Comparison of ENCODE assay signal across 9 cellular contexts in the genomic region with DNA sequence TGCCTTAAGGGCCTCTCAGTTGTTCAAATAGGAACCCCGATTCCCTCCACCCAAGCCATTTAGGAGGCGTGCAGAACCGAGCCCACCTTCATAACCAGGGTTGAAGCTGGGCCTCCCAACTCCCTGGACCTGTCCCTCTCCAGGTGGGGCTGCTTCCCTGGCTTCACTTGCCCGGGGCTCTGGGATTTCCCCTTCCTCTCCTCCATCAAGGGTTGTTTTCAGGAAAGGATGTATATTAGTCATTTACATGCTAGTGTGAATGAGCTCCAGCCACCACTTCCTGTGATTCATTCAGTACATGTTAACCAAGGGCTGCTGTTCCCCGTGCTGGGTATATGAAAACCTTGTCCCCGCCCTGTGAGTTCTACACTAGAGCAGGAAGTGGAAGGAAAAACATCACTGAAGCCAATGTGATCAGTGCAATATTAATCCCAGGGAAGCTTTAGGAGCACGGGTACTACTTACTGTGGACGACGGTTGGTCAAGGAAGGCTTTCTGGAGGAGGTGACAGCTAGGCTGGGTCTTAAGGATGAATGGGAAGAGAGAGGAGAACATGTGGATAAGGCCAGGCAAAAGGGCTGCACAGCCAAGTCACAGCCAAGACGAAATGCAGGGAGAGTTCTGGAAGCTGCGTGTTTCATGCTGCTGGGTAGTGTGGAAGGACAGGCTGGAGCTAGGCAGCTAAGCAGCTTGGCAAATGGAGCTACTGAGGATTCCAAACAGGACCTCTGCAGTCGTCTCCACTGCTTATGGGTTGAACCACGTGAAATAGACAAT.
DNase-seq lines count a peak whose midpoint lies in the region; ATAC-seq and TF ChIP-seq lines count a peak whose summit lies in the region.
"Had no signal": no experiment of that assay in that cellular context is flagged by ENCODE, and none has a peak within 500 bp of the region (broad histone marks: within the 10 kb centered on the region; RNA-seq: fewer than 3 reads in every experiment).

No MANE protein-coding gene starts in this region.

- TF ChIP-seq CTCF in lung (IDR thresholded peaks at IDR 0.05; ENCODE audit: control extremely low read depth, extremely low read depth): no peak
- no peak for TF ChIP-seq CTCF in chondrocyte (IDR thresholded peaks at IDR 0.05)

- no peaks in the 10 kb centered on the region for H3K36me3 ChIP-seq in lung (ENCODE audit: control insufficient read depth in 2 of 2, insufficient read depth in 2 of 2, low read length in 2 of 2)

- H3K9me3 ChIP-seq in lung (ENCODE audit: control insufficient read depth in 2 of 2, insufficient read depth in 1 of 2, low read length in 1 of 2): no peaks in the 10 kb centered on the region

- 66 to 69% methylated on average over 13 of the region's 13 CpGs for WGBS in lung, 2 donors

- no peaks in the 10 kb centered on the region for H3K27me3 ChIP-seq in lung (ENCODE audit: control insufficient read depth, insufficient read depth)

- peaks cover 10% of the 10 kb centered on the region for H3K27me3 Mint-ChIP-seq in activated T-helper 2 cell treated with anti-CD3 and anti-CD28 coated beads, Interferon-gamma antibody, Interleukin-2, Interleukin-4, amounts not matched to agents 10 μg/mL and 5 μg/mL and 100 μg/mL, durations not matched to agents 14 hours and 24 hours and 36 hours (ENCODE audit: low read depth)
- peaks cover 12% of the 10 kb centered on the region for H3K27me3 Mint-ChIP-seq in chondrocyte (ENCODE audit: low read depth)

- H3K36me3 Mint-ChIP-seq in activated T-helper 2 cell treated with anti-CD3 and anti-CD28 coated beads, Interferon-gamma antibody, Interleukin-2, Interleukin-4, amounts not matched to agents 10 μg/mL and 5 μg/mL and 100 μg/mL, durations not matched to agents 14 hours and 24 hours and 36 hours (ENCODE audit: low read depth): no peaks in the 10 kb centered on the region
- no peaks in the 10 kb centered on the region for H3K36me3 Mint-ChIP-seq in chondrocyte (ENCODE audit: low read depth)

- H3K9me3 Mint-ChIP-seq in activated T-helper 2 cell treated with anti-CD3 and anti-CD28 coated beads, Interferon-gamma antibody, Interleukin-2, Interleukin-4, amounts not matched to agents 10 μg/mL and 5 μg/mL and 100 μg/mL, durations not matched to agents 14 hours and 24 hours and 36 hours: no peaks in the 10 kb centered on the region
- peaks cover 7% of the 10 kb centered on the region for H3K9me3 Mint-ChIP-seq in chondrocyte (ENCODE audit: low read depth)

- H3K27ac Mint-ChIP-seq in activated T-helper 2 cell treated with anti-CD3 and anti-CD28 coated beads, Interferon-gamma antibody, Interleukin-2, Interleukin-4, amounts not matched to agents 10 μg/mL and 5 μg/mL and 100 μg/mL, durations not matched to agents 14 hours and 24 hours and 36 hours: peak overlapping the region; percentile 60
- H3K27ac Mint-ChIP-seq in chondrocyte (ENCODE audit: unreplicated experiment): no peak overlapping the region

- DNase-seq in COLO829 (ENCODE audit: low spot score): peak; percentile 48
- DNase-seq in LHCN-M2 (ENCODE audit: low read depth): peak; percentile 90
- peak; percentile 19 for DNase-seq in activated T-helper 2 cell treated with anti-CD3 and anti-CD28 coated beads, Interferon-gamma antibody, Interleukin-2, Interleukin-4, amounts not matched to agents 10 μg/mL and 5 μg/mL and 100 μg/mL, durations not matched to agents 14 hours and 24 hours and 36 hours (ENCODE audit: low spot score)
- DNase-seq in lung (ENCODE audit: low spot score): no peak
- DNase-seq in NCI-H1105 (lab: John Stamatoyannopoulos, UW): no peak
- no peak for DNase-seq in chondrocyte (ENCODE audit: low spot score)
- no peak for DNase-seq in AG08395 (ENCODE audit: low spot score)
- no peak for DNase-seq in SKM-1 treated with dmso at 0.1 percent for 144 hours (lab: John Stamatoyannopoulos, UW; ENCODE audit: unreplicated experiment)

- no peak overlapping the region for H3K4me3 Mint-ChIP-seq in activated T-helper 2 cell treated with anti-CD3 and anti-CD28 coated beads, Interferon-gamma antibody, Interleukin-2, Interleukin-4, amounts not matched to agents 10 μg/mL and 5 μg/mL and 100 μg/mL, durations not matched to agents 14 hours and 24 hours and 36 hours (ENCODE audit: low read depth)
- no peak overlapping the region for H3K4me3 Mint-ChIP-seq in chondrocyte (ENCODE audit: unreplicated experiment)

- intact Hi-C loops in activated T-helper 2 cell treated with anti-CD3 and anti-CD28 coated beads, Interferon-gamma antibody, Interleukin-2, Interleukin-4, amounts not matched to agents 10 μg/mL and 5 μg/mL and 100 μg/mL, durations not matched to agents 14 hours and 24 hours and 36 hours (cut with micrococcal nuclease): loop anchor here (1.0 to 5.0 kb wide), 2 partner anchors 35 to 665 kb away; a partner anchor contains a TSS

- H3K4me1 ChIP-seq in lung (ENCODE audit: control insufficient read depth in 2 of 2, insufficient read depth in 2 of 2, low read length in 2 of 2): no peaks in the 10 kb centered on the region

- H3K4me3 ChIP-seq in lung: no peak overlapping the region
- H3K4me3 ChIP-seq: skin epidermis had no signal

- H3K27ac ChIP-seq in lung (ENCODE audit: low read depth in 1 of 2, low read length in 1 of 2): peak overlapping the region in 1 of 2 donors; percentile 15
- H3K27ac ChIP-seq: skin epidermis had no signal

- H3K4me1 Mint-ChIP-seq in activated T-helper 2 cell treated with anti-CD3 and anti-CD28 coated beads, Interferon-gamma antibody, Interleukin-2, Interleukin-4, amounts not matched to agents 10 μg/mL and 5 μg/mL and 100 μg/mL, durations not matched to agents 14 hours and 24 hours and 36 hours (ENCODE audit: low read depth): peaks cover 21% of the 10 kb centered on the region
- H3K4me1 Mint-ChIP-seq in chondrocyte (ENCODE audit: low read depth): peaks cover 7% of the 10 kb centered on the region

- ATAC-seq in lung (ENCODE audit: insufficient read depth, low FRiP score): peak; percentile 54

Comparison
In these comparisons a context has a peak if more than half of its experiments do, and no peak if none do; other contexts are left out.
1. DNase-seq: peak in COLO829 (single experiment), LHCN-M2 (single experiment) and activated T-helper 2 cell treated with anti-CD3 and anti-CD28 coated beads, Interferon-gamma antibody, Interleukin-2, Interleukin-4, amounts not matched to agents 10 μg/mL and 5 μg/mL and 100 μg/mL, durations not matched to agents 14 hours and 24 hours and 36 hours (single experiment); none in lung (single experiment), NCI-H1105 (single experiment), chondrocyte (single experiment), AG08395 (single experiment) and SKM-1 treated with dmso at 0.1 percent for 144 hours (single experiment).